16 cellular contexts compared by ENCODE assay signal in the genomic region with DNA sequence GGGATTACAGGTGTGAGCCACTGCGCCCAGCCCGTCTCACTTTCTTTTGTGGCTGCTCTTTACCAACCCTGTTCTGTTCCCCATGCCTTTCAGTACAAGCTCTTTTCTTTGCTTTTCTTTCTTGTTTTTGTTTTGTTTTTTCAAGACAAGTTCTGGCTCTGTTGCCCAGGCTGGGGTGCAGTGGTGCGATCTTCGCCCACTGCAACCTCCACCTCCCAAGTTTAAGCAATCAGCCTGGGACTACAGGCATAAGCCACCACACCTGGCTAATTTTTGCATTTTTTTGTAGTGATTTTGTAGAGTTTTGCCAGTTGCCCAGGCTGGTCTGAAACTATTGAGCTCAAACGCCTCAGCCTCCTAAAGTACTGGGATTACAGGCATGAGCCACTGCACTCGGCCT. TPM values are rescaled to one million over a fixed set of nuclear protein-coding genes. Genes with fewer than 3 reads are reported as not detected.
DNase-seq lines count a peak whose midpoint lies in the region; ATAC-seq, FAIRE-seq and TF ChIP-seq lines count a peak whose summit lies in the region.
"Had no signal": no experiment of that assay in that cellular context is flagged by ENCODE, and none has a peak within 500 bp of the region (broad histone marks: within the 10 kb centered on the region; RNA-seq: fewer than 3 reads in every experiment).

No MANE protein-coding gene starts in this region.

- no peak for TF ChIP-seq POLR2A in GM12878 (IDR thresholded peaks at IDR 0.05; ENCODE audit: low read depth, low read length)

- H3K27me3 Mint-ChIP-seq in activated T-cell treated with anti-CD3 and anti-CD28 coated beads, Interleukin-2, amount 50 U/mL, for 4 hours (ENCODE audit: low read depth) = no peaks in the 10 kb centered on the region
- H3K27me3 Mint-ChIP-seq in activated T-cell treated with anti-CD3 and anti-CD28 coated beads, Interleukin-2, amount 50 U/mL, for 72 hours (ENCODE audit: low read depth) = no peaks in the 10 kb centered on the region
- H3K27me3 Mint-ChIP-seq in IgD-negative memory B cell = no peaks in the 10 kb centered on the region
- H3K27me3 Mint-ChIP-seq in progenitor cell of endocrine pancreas = no peaks in the 10 kb centered on the region

- no peak for DNase-seq in activated T-cell treated with anti-CD3 and anti-CD28 coated beads, Interleukin-2, amount 50 U/mL, for 4 hours
- DNase-seq in activated T-cell treated with anti-CD3 and anti-CD28 coated beads, Interleukin-2, amount 50 U/mL, for 72 hours = no peak
- DNase-seq in GM12878 (ENCODE audit: low read depth, low spot score) (no peak), progenitor cell of endocrine pancreas (ENCODE audit: low spot score, unreplicated experiment) (no peak), NCI-H1930 (lab: John Stamatoyannopoulos, UW) (no peak), D341Med (ENCODE audit: low spot score) (no peak)
- DNase-seq: Caco-2, DMS53, NCI-H1417, NCI-H187 treated with DMSO at 0.1 percent for 48 hours, NCI-H446 treated with DMSO at 0.1 percent for 48 hours, PC-9 had no signal

- TF ChIP-seq CTCF in GM12878 (IDR thresholded peaks at IDR 0.05 in 2 of 3, conservative IDR thresholded peaks at IDR 0.05 in 1 of 3; ENCODE audit: control insufficient read depth in 2 of 3, extremely low read depth in 1 of 3, insufficient read depth in 1 of 3, low read depth in 3 of 3, low read length in 3 of 3) = no peak
- TF ChIP-seq CTCF in progenitor cell of endocrine pancreas (IDR thresholded peaks at IDR 0.05; ENCODE audit: unreplicated experiment) = no peak

- H3K27me3 ChIP-seq in GM12878 (replicated peaks in 1 of 2; ENCODE audit: control insufficient read depth in 2 of 2, insufficient read depth in 2 of 2, low read length in 1 of 2) = no peaks in the 10 kb centered on the region

- BruUV-seq in GM12878 (replicated peaks; lab: Mats Ljungman, UMichigan) = no TSS peak

- H3K9me3 ChIP-seq in GM12878 (replicated peaks; ENCODE audit: control insufficient read depth, insufficient read depth, low read length) = no peaks in the 10 kb centered on the region
- H3K9me3 ChIP-seq: Caco-2 had no signal

- H3K27ac ChIP-seq in GM12878 (ENCODE audit: control insufficient read depth, insufficient read depth) = no peak overlapping the region
- H3K27ac ChIP-seq: PC-9 had no signal

- TF ChIP-seq RAD21 in GM12878 (IDR thresholded peaks at IDR 0.05; ENCODE audit: insufficient read depth, low read depth, low read length) = no peak

- no peaks in the 10 kb centered on the region for H3K9me3 Mint-ChIP-seq in activated T-cell treated with anti-CD3 and anti-CD28 coated beads, Interleukin-2, amount 50 U/mL, for 4 hours
- no peaks in the 10 kb centered on the region for H3K9me3 Mint-ChIP-seq in activated T-cell treated with anti-CD3 and anti-CD28 coated beads, Interleukin-2, amount 50 U/mL, for 72 hours
- no peaks in the 10 kb centered on the region for H3K9me3 Mint-ChIP-seq in IgD-negative memory B cell
- H3K9me3 Mint-ChIP-seq in progenitor cell of endocrine pancreas (ENCODE audit: low read depth) = no peaks in the 10 kb centered on the region

- intact Hi-C loops in GM12878 (cut with micrococcal nuclease; ENCODE audit: unreplicated experiment) = loop anchor here (5.0 kb wide), 1 partner anchor 56 kb away; no protein-coding TSS in a partner anchor

- no peak for ATAC-seq in activated T-cell treated with anti-CD3 and anti-CD28 coated beads, Interleukin-2, amount 50 U/mL, for 4 hours
- no peak for ATAC-seq in activated T-cell treated with anti-CD3 and anti-CD28 coated beads, Interleukin-2, amount 50 U/mL, for 72 hours (replicated peaks in 1 of 2)
- ATAC-seq in GM12878 (no peak), HG02571 (IDR thresholded peaks at IDR 0.05; ENCODE audit: unreplicated experiment) (no peak)

- no peaks in the 10 kb centered on the region for H4K20me1 ChIP-seq in GM12878 (ENCODE audit: control insufficient read depth, insufficient read depth)

- no peak for TF ChIP-seq EP300 in GM12878 (IDR thresholded peaks at IDR 0.05; ENCODE audit: borderline replicate concordance in 1 of 2, control insufficient read depth in 1 of 2, low read depth in 2 of 2, low read length in 2 of 2)

- H3K36me3 ChIP-seq in GM12878 (ENCODE audit: control insufficient read depth in 2 of 2, insufficient read depth in 2 of 2, low read length in 1 of 2) = peaks cover 0 to 3% of the 10 kb centered on the region in 2 experiments; a peak in 2 of 4 replicates

- H3K4me3 ChIP-seq in GM12878 = 0 out of 2 replicates have a peak overlapping the region, but pooled peaks have one; percentile 27
- H3K4me3 ChIP-seq: PC-9 had no signal

- peak overlapping the region; percentile 50 for H3K4me3 Mint-ChIP-seq in activated T-cell treated with anti-CD3 and anti-CD28 coated beads, Interleukin-2, amount 50 U/mL, for 4 hours
- no peak overlapping the region for H3K4me3 Mint-ChIP-seq in activated T-cell treated with anti-CD3 and anti-CD28 coated beads, Interleukin-2, amount 50 U/mL, for 72 hours
- H3K4me3 Mint-ChIP-seq in IgD-negative memory B cell = peak overlapping the region in 3 of 4 donors; percentile 68 to 83 (median 75)
- H3K4me3 Mint-ChIP-seq in progenitor cell of endocrine pancreas (ENCODE audit: low read depth) = no peak overlapping the region

- 67% methylated on average over 6 of the region's 6 CpGs for WGBS in GM12878 (ENCODE audit: insufficient coverage, insufficient replicate concordance, low lambda C conversion rate, missing lambda C conversion rate)

- H2AFZ ChIP-seq in GM12878 (ENCODE audit: control insufficient read depth, low read depth, low read length) = no peak overlapping the region
- H2AFZ ChIP-seq: PC-9 had no signal

- peaks cover 34% of the 10 kb centered on the region for H3K4me1 Mint-ChIP-seq in activated T-cell treated with anti-CD3 and anti-CD28 coated beads, Interleukin-2, amount 50 U/mL, for 4 hours (ENCODE audit: low read depth)
- H3K4me1 Mint-ChIP-seq in activated T-cell treated with anti-CD3 and anti-CD28 coated beads, Interleukin-2, amount 50 U/mL, for 72 hours (ENCODE audit: low read depth) = peaks cover 35% of the 10 kb centered on the region
- peaks cover 25 to 32% (median 32%) of the 10 kb centered on the region in 3 donors for H3K4me1 Mint-ChIP-seq in IgD-negative memory B cell
- peaks cover 12% of the 10 kb centered on the region for H3K4me1 Mint-ChIP-seq in progenitor cell of endocrine pancreas (ENCODE audit: low read depth)

- no peak overlapping the region for H3K27ac Mint-ChIP-seq in activated T-cell treated with anti-CD3 and anti-CD28 coated beads, Interleukin-2, amount 50 U/mL, for 72 hours
- peak overlapping the region; percentile 65 to 87 (median 77) for H3K27ac Mint-ChIP-seq in IgD-negative memory B cell
- H3K27ac Mint-ChIP-seq in progenitor cell of endocrine pancreas = peak overlapping the region; percentile 35

- H3K4me1 ChIP-seq in GM12878 (ENCODE audit: control insufficient read depth, insufficient read depth, low read length) = peaks cover 27% of the 10 kb centered on the region

- H3K36me3 Mint-ChIP-seq in activated T-cell treated with anti-CD3 and anti-CD28 coated beads, Interleukin-2, amount 50 U/mL, for 4 hours (ENCODE audit: insufficient read depth) = peaks cover 4% of the 10 kb centered on the region
- H3K36me3 Mint-ChIP-seq in activated T-cell treated with anti-CD3 and anti-CD28 coated beads, Interleukin-2, amount 50 U/mL, for 72 hours (ENCODE audit: insufficient read depth in 2 of 2) = peaks cover 9 to 16% of the 10 kb centered on the region in 2 donors
- H3K36me3 Mint-ChIP-seq in IgD-negative memory B cell (peaks cover 4% of the 10 kb centered on the region), progenitor cell of endocrine pancreas (ENCODE audit: insufficient read depth) (peaks cover 11% of the 10 kb centered on the region)

- H3K79me2 ChIP-seq in GM12878 (ENCODE audit: control insufficient read depth, insufficient read depth, low read length) = peaks cover 56% of the 10 kb centered on the region

- H3K9ac ChIP-seq in GM12878 (ENCODE audit: control insufficient read depth, insufficient read depth, low read length) = no peak overlapping the region

- RAD21 ChIA-PET in GM12878 (lab: Charles Lee; ENCODE audit: unreplicated experiment) = interaction anchor here (0.6 to 1.5 kb wide), 3 partner anchors 18 to 55 kb away, joined by 3 to 4 read pairs (median 4); no protein-coding TSS in a partner anchor

- H3K4me2 ChIP-seq in GM12878 (ENCODE audit: control insufficient read depth, insufficient read depth) = no peak overlapping the region
- H3K4me2 ChIP-seq: PC-9 had no signal

- CTCF ChIA-PET in GM12878 (lab: Yijun Ruan, JAX) = interaction anchor here (0.9 to 6.8 kb wide), 3 partner anchors 18 to 54 kb away, joined by 3 to 52 read pairs (median 7); no protein-coding TSS in a partner anchor

- FAIRE-seq in GM12878 (lab: Jason Lieb, UNC) = no peak
- FAIRE-seq: A204.1 had no signal

- POLR2A ChIA-PET in GM12878 (lab: Charles Lee) = interaction anchor here (0.6 to 6.7 kb wide), 4 partner anchors 10 to 201 kb away, joined by 3 to 111 read pairs (median 6); no protein-coding TSS in a partner anchor

- in situ Hi-C loops in GM12878 (cut with MboI) = no loop called here

- SMC1A ChIA-PET in GM12878 (lab: Charles Lee; ENCODE audit: uncharacterized antibody, unreplicated experiment) = interaction anchor here (0.6 to 4.8 kb wide), 4 partner anchors 18 to 54 kb away, joined by 3 to 83 read pairs (median 4); no protein-coding TSS in a partner anchor

RNA-seq across cellular contexts. Expression of gene CERS4, which starts 3.7 kb away (rescaled TPM):
- 10 to 100 TPM; 16.8 to 24.1 (median 19.6) TPM for total RNA-seq in activated T-cell treated with anti-CD3 and anti-CD28 coated beads, Interleukin-2, amount 50 U/mL, for 4 hours
- total RNA-seq in activated T-cell treated with anti-CD3 and anti-CD28 coated beads, Interleukin-2, amount 50 U/mL, for 72 hours = 10 to 100 TPM; 23.2 to 29.5 TPM
- polyA plus RNA-seq in IgD-negative memory B cell (38.0 TPM), GM12878 (2011; rRNA removed) (29.5 and 62.1 TPM in 2 replicates), GM12878 (2014; fragmentation: Illumina TruSeq; extraction: Trizol) (12.7 and 16.2 TPM in 2 replicates), GM12878 (2014; fragmentation: Nextera tagmentation; extraction: Ambion mirVana) (1 to 10 TPM in 1 of 2 experiments, under 1 TPM in 1; 0.34 to 1.9 TPM), GM12878 (2014; rRNA removed) (53.6 and 55.4 TPM in 2 replicates), GM12878 (2016; fragmentation: Nextera tagmentation; extraction: Ambion mirVana) (10 to 100 TPM; 19.9 to 21.6 TPM)
- total RNA-seq in GM12878 (2013; cell fraction: nucleolus; rRNA removed) = 93.8 and 104 TPM in 2 replicates
- total RNA-seq in GM12878 (2014; rRNA removed) (46.3 and 46.8 TPM in 2 replicates), GM12878 (2014; rRNA removed; fragmentation: Illumina TruSeq; extraction: Trizol) (17.3 and 18.2 TPM in 2 replicates), GM12878 (2021) (41.7 and 43.1 TPM in 2 replicates), progenitor cell of endocrine pancreas (67.5 and 78.4 TPM in 2 replicates)
- polyA plus RNA-seq in GM12878 (2011; ENCODE audit: low read depth) = 7.7 TPM
- 70.2 and 82.3 TPM in 2 replicates for polyA plus RNA-seq in GM12878 (2011; cell fraction: cytosol; rRNA removed)
- 88.0 and 94.5 TPM in 2 replicates for polyA plus RNA-seq in GM12878 (2011; cell fraction: nucleus; rRNA removed)
- 23.1 and 31.6 TPM in 2 replicates for polyA plus RNA-seq in GM12878 (2012)
- 68.0 and 73.3 TPM in 2 replicates for polyA minus RNA-seq in GM12878 (2011; rRNA and poly(A)+ RNA removed)
- polyA minus RNA-seq in GM12878 (2011; cell fraction: cytosol; rRNA and poly(A)+ RNA removed) = 18.3 and 19.1 TPM in 2 replicates
- 24.3 and 31.7 TPM in 2 replicates for polyA minus RNA-seq in GM12878 (2011; cell fraction: nucleus; rRNA and poly(A)+ RNA removed)
- total RNA-seq: LHCN-M2 had no signal

Comparison
In these comparisons a context has a peak if more than half of its experiments do, and no peak if none do; other contexts are left out.
1. H3K4me3 Mint-ChIP-seq: peak in activated T-cell treated with anti-CD3 and anti-CD28 coated beads, Interleukin-2, amount 50 U/mL, for 4 hours (single experiment) and IgD-negative memory B cell (3 of 4); none in activated T-cell treated with anti-CD3 and anti-CD28 coated beads, Interleukin-2, amount 50 U/mL, for 72 hours (0 of 2) and progenitor cell of endocrine pancreas (single experiment).